In genomic region chr3:69122398-69122797, GRCh38 we compare ENCODE assay signal across 1 cellular context.
TF ChIP-seq lines count a peak whose summit lies in the region.

Gene LMOD3, minus strand, starts transcription at chr3:69122595. Its CDS starts 209 bp downstream, at chr3:69122386.

TF ChIP-seq in GM23338, 12 proteins besides CTCF, POLR2A, EP300 and RAD21 (continued from another document):
- TF ChIP-seq ZNF462 (CRISPR knock-in tag; IDR thresholded peaks at IDR 0.05), result no peak
- no peak for TF ChIP-seq ZNF331 (CRISPR knock-in tag; IDR thresholded peaks at IDR 0.05; ENCODE audit: low read depth)
- no peak for TF ChIP-seq POLR2AphosphoS5 (IDR thresholded peaks at IDR 0.05; ENCODE audit: low read depth)
- no peak for TF ChIP-seq ZNF114 (CRISPR knock-in tag; IDR thresholded peaks at IDR 0.05)
- TF ChIP-seq, protein P1, sequence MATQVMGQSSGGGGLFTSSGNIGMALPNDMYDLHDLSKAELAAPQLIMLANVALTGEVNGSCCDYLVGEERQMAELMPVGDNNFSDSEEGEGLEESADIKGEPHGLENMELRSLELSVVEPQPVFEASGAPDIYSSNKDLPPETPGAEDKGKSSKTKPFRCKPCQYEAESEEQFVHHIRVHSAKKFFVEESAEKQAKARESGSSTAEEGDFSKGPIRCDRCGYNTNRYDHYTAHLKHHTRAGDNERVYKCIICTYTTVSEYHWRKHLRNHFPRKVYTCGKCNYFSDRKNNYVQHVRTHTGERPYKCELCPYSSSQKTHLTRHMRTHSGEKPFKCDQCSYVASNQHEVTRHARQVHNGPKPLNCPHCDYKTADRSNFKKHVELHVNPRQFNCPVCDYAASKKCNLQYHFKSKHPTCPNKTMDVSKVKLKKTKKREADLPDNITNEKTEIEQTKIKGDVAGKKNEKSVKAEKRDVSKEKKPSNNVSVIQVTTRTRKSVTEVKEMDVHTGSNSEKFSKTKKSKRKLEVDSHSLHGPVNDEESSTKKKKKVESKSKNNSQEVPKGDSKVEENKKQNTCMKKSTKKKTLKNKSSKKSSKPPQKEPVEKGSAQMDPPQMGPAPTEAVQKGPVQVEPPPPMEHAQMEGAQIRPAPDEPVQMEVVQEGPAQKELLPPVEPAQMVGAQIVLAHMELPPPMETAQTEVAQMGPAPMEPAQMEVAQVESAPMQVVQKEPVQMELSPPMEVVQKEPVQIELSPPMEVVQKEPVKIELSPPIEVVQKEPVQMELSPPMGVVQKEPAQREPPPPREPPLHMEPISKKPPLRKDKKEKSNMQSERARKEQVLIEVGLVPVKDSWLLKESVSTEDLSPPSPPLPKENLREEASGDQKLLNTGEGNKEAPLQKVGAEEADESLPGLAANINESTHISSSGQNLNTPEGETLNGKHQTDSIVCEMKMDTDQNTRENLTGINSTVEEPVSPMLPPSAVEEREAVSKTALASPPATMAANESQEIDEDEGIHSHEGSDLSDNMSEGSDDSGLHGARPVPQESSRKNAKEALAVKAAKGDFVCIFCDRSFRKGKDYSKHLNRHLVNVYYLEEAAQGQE (IDR thresholded peaks at IDR 0.05; ENCODE audit: unreplicated experiment), result no peak
- TF ChIP-seq CREB1 (CRISPR knock-in tag; IDR thresholded peaks at IDR 0.05; ENCODE audit: low read depth), result no peak
- no peak for TF ChIP-seq EZH2 (IDR thresholded peaks at IDR 0.05; ENCODE audit: low read depth, unreplicated experiment)
- TF ChIP-seq, protein P2, sequence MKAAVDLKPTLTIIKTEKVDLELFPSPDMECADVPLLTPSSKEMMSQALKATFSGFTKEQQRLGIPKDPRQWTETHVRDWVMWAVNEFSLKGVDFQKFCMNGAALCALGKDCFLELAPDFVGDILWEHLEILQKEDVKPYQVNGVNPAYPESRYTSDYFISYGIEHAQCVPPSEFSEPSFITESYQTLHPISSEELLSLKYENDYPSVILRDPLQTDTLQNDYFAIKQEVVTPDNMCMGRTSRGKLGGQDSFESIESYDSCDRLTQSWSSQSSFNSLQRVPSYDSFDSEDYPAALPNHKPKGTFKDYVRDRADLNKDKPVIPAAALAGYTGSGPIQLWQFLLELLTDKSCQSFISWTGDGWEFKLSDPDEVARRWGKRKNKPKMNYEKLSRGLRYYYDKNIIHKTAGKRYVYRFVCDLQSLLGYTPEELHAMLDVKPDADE (IDR thresholded peaks at IDR 0.05), result no peak
